In genomic region chr3:188899887-188900286, GRCh38 we compare ENCODE assay signal across 16 cellular contexts.
DNase-seq lines count a peak whose midpoint lies in the region; ATAC-seq and TF ChIP-seq lines count a peak whose summit lies in the region.
"Had no signal": no experiment of that assay in that cellular context is flagged by ENCODE, and none has a peak within 500 bp of the region (broad histone marks: within the 10 kb centered on the region; RNA-seq: fewer than 3 reads in every experiment).

No MANE protein-coding gene starts in this region.

- no peaks in the 10 kb centered on the region for H3K9me3 ChIP-seq in breast epithelium
- H3K9me3 ChIP-seq in smooth muscle cell (replicated peaks; ENCODE audit: low read depth) = no peaks in the 10 kb centered on the region

- H3K27ac ChIP-seq in breast epithelium = peak overlapping the region; percentile 59 to 77
- peak overlapping the region; percentile 79 for H3K27ac ChIP-seq in smooth muscle cell (ENCODE audit: low read depth)
- H3K27ac ChIP-seq: SK-N-MC had no signal

- peak; percentile 95 for ATAC-seq in left colon
- ATAC-seq in HG02623 (IDR thresholded peaks at IDR 0.05; ENCODE audit: unreplicated experiment) = no peak
- no peak for ATAC-seq in Right ventricle myocardium superior (ENCODE audit: poor library complexity)
- ATAC-seq: natural killer cell treated with Interleukin-12 subunit alpha and Interleukin-12 subunit beta and Interleukin-15 and Interleukin-18, amount 100 ng/mL, for 72 hours had no signal

- peak overlapping the region; percentile 88 for H3K27ac Mint-ChIP-seq in HFFc6
- H3K27ac Mint-ChIP-seq in mesothelial cell of epicardium = no peak overlapping the region

- no peak overlapping the region for H3K4me3 ChIP-seq in breast epithelium
- no peak overlapping the region for H3K4me3 ChIP-seq in smooth muscle cell
- H3K4me3 ChIP-seq: SK-N-MC had no signal

- peak overlapping the region; percentile 24 for H3K4me2 ChIP-seq in smooth muscle cell

- no peak for TF ChIP-seq CTCF in HFFc6 (IDR thresholded peaks at IDR 0.05)
- no peak for TF ChIP-seq CTCF in breast epithelium (IDR thresholded peaks at IDR 0.05)
- no peak for TF ChIP-seq CTCF in smooth muscle cell (IDR thresholded peaks at IDR 0.05; ENCODE audit: borderline replicate concordance, insufficient read depth, poor library complexity, severe bottlenecking)
- no peak for TF ChIP-seq CTCF in mesothelial cell of epicardium (IDR thresholded peaks at IDR 0.05; ENCODE audit: unreplicated experiment)

- no peak overlapping the region for H2AFZ ChIP-seq in smooth muscle cell (ENCODE audit: low read depth)

- WGBS in smooth muscle cell (ENCODE audit: low lambda C conversion rate) = 74% methylated on average over 6 of the region's 6 CpGs

- no peaks in the 10 kb centered on the region for H3F3A ChIP-seq in smooth muscle cell (ENCODE audit: low read depth)

- H3K27me3 Mint-ChIP-seq in HFFc6 (ENCODE audit: insufficient read depth) (peaks cover 3% of the 10 kb centered on the region), mesothelial cell of epicardium (ENCODE audit: low read depth) (no peaks in the 10 kb centered on the region)
- H3K27me3 Mint-ChIP-seq: natural killer cell treated with Interleukin-12 subunit alpha and Interleukin-12 subunit beta and Interleukin-15 and Interleukin-18, amount 100 ng/mL, for 72 hours had no signal

- H3K36me3 Mint-ChIP-seq in HFFc6 (ENCODE audit: low read depth) (peaks cover 28% of the 10 kb centered on the region), mesothelial cell of epicardium (no peaks in the 10 kb centered on the region)

- no peak overlapping the region; the same call in 1 of the 2 replicates for H3K4me3 Mint-ChIP-seq in HFFc6
- no peak overlapping the region for H3K4me3 Mint-ChIP-seq in mesothelial cell of epicardium
- H3K4me3 Mint-ChIP-seq: natural killer cell treated with Interleukin-12 subunit alpha and Interleukin-12 subunit beta and Interleukin-15 and Interleukin-18, amount 100 ng/mL, for 72 hours had no signal

- H4K20me1 ChIP-seq in smooth muscle cell (ENCODE audit: low read depth) = no peaks in the 10 kb centered on the region

- TF ChIP-seq POLR2A in breast epithelium (IDR thresholded peaks at IDR 0.05) = no peak

- no peak overlapping the region for H3K9ac ChIP-seq in smooth muscle cell (ENCODE audit: low read depth)

- H3K27me3 ChIP-seq in breast epithelium = no peaks in the 10 kb centered on the region
- no peaks in the 10 kb centered on the region for H3K27me3 ChIP-seq in smooth muscle cell (ENCODE audit: low read depth)

- H3K4me1 ChIP-seq in breast epithelium (peaks cover 6 to 8% of the 10 kb centered on the region in 2 donors), smooth muscle cell (ENCODE audit: low read depth) (peaks cover 14% of the 10 kb centered on the region)

- intact Hi-C loops in breast epithelium (cut with DNase I; ENCODE audit: low total_unique reads) = no loop called here
- intact Hi-C loops in left colon (cut with DNase I, micrococcal nuclease) = no loop called here
- intact Hi-C loops in Right ventricle myocardium superior (cut with DNase I) = no loop called here

- DNase-seq in HFFc6 (no peak), breast epithelium (ENCODE audit: low spot score in 2 of 2) (no peak), left colon (peak; percentile 13 to 31), smooth muscle cell (lab: John Stamatoyannopoulos, UW; ENCODE audit: unreplicated experiment) (no peak), pons (ENCODE audit: low spot score) (no peak), mesothelial cell of epicardium (ENCODE audit: low spot score in 2 of 2, unreplicated experiment in 2 of 2) (no peak), Right ventricle myocardium superior (no peak)
- DNase-seq: activated CD4-positive, alpha-beta T cell treated with anti-CD3 and anti-CD28 coated beads for 48 hours; activated CD8-positive, alpha-beta memory T cell treated with anti-CD3 and anti-CD28 coated beads, Interleukin-2, amount 50 U/mL, for 4 hours; activated gamma-delta T cell treated with Interleukin-2 at 50 U/mL for 16 hours; NCI-H2081; NCI-H526 treated with DMSO at 0.1 percent for 48 hours; stimulated activated naive CD4-positive, alpha-beta T cell treated with Interleukin-2 at 50 U/mL for 16 hours had no signal

- H3K79me2 ChIP-seq in smooth muscle cell (ENCODE audit: low read depth) = no peaks in the 10 kb centered on the region

- H3K9me3 Mint-ChIP-seq in HFFc6 (no peaks in the 10 kb centered on the region), mesothelial cell of epicardium (no peaks in the 10 kb centered on the region)

- peaks cover 56% of the 10 kb centered on the region for H3K4me1 Mint-ChIP-seq in HFFc6 (ENCODE audit: low read depth)
- peaks cover 13% of the 10 kb centered on the region for H3K4me1 Mint-ChIP-seq in mesothelial cell of epicardium

- H3K36me3 ChIP-seq in breast epithelium (no peaks in the 10 kb centered on the region), smooth muscle cell (ENCODE audit: low read depth) (no peaks in the 10 kb centered on the region)

Comparison
In these comparisons a context has a peak if more than half of its experiments do, and no peak if none do; other contexts are left out.
1. DNase-seq: peak in left colon (2 of 2); none in HFFc6 (single experiment), breast epithelium (0 of 2), smooth muscle cell (single experiment), pons (single experiment), mesothelial cell of epicardium (0 of 2) and Right ventricle myocardium superior (single experiment).